37 cellular contexts compared by ENCODE assay signal in genomic region chr15:31141792-31142191, GRCh38. TPM values are rescaled to one million over a fixed set of nuclear protein-coding genes. Genes with fewer than 3 reads are reported as not detected.
"Had no signal": no experiment of that assay in that cellular context is flagged by ENCODE, and none has a peak within 500 bp of the region (broad histone marks: within the 10 kb centered on the region; RNA-seq: fewer than 3 reads in every experiment).

No MANE protein-coding gene starts in this region.

- H3K27me3 ChIP-seq: MG63 had no signal

- H3K4me3 ChIP-seq: MG63 had no signal

- H3K36me3 ChIP-seq: MG63 had no signal

- DNase-seq: Karpas-422, Kasumi-1, KG1, MG63, MM.1S, MV-4-11, NCI-H1048, NCI-H1092, NCI-H1092 treated with DMSO at 0.1 percent for 48 hours, NCI-H1105, NCI-H1105 treated with DMSO at 0.1 percent for 48 hours, NCI-H1417, NCI-H1417 treated with DMSO at 0.1 percent for 48 hours, NCI-H1436, NCI-H1436 treated with DMSO at 0.1 percent for 48 hours, NCI-H146, NCI-H1694, NCI-H1694 treated with DMSO at 0.1 percent for 48 hours, NCI-H187, NCI-H187 treated with DMSO at 0.1 percent for 48 hours, NCI-H1930, NCI-H2029, NCI-H2029 treated with DMSO at 0.1 percent for 48 hours, NCI-H2081, NCI-H2081 treated with DMSO at 0.1 percent for 48 hours, NCI-H2107, NCI-H2171, NCI-H2171 treated with DMSO at 0.1 percent for 48 hours, NCI-H2227 treated with DMSO at 0.1 percent for 48 hours, NCI-H226, NCI-H345, NCI-H446, NCI-H446 treated with DMSO at 0.1 percent for 48 hours had no signal

- H3K9me3 ChIP-seq: MG63 had no signal

- H3K27ac ChIP-seq: KMS-11 had no signal

RNA-seq across cellular contexts. Expression of gene TRPM1, which starts 40.3 kb away (rescaled TPM):
- total RNA-seq: LHCN-M2, MCF 10A, NCI-H460 had no signal
